Comparison of ENCODE assay signal across 13 cellular contexts in genomic region chr18:57644540-57644939, GRCh38. TPM values are rescaled to one million over a fixed set of nuclear protein-coding genes. Genes with fewer than 3 reads are reported as not detected.
DNase-seq lines count a peak whose midpoint lies in the region; ATAC-seq and TF ChIP-seq lines count a peak whose summit lies in the region.
"Had no signal": no experiment of that assay in that cellular context is flagged by ENCODE, and none has a peak within 500 bp of the region (broad histone marks: within the 10 kb centered on the region; RNA-seq: fewer than 3 reads in every experiment).

No MANE protein-coding gene starts in this region.

- H3K9me3 Mint-ChIP-seq in neural crest cell, result peaks cover 4% of the 10 kb centered on the region
- H3K9me3 Mint-ChIP-seq: stimulated activated naive CD8-positive, alpha-beta T cell treated with anti-CD3 and anti-CD28 coated beads, Interleukin-15, Interleukin-2, amounts not matched to agents 100 ng/mL and 50 ng/mL, for 24 hours had no signal

- no peaks in the 10 kb centered on the region for H3K4me1 ChIP-seq in body of pancreas

- no peak overlapping the region for H3K27ac ChIP-seq in body of pancreas
- H3K27ac ChIP-seq: epithelial cell of prostate had no signal

- ATAC-seq in body of pancreas (no peak), HG02870 (IDR thresholded peaks at IDR 0.05; ENCODE audit: unreplicated experiment) (no peak), HG02642 (IDR thresholded peaks at IDR 0.05; ENCODE audit: poor library complexity, unreplicated experiment) (no peak)

- no peaks in the 10 kb centered on the region for H3K27me3 ChIP-seq in body of pancreas

- peaks cover 6% of the 10 kb centered on the region for H3K4me1 Mint-ChIP-seq in neural crest cell

- H3K9me3 ChIP-seq in body of pancreas, result no peaks in the 10 kb centered on the region

- TF ChIP-seq CTCF in choroid plexus epithelial cell (conservative IDR thresholded peaks at IDR 0.05; ENCODE audit: low read depth, low read length) (peak; percentile 32), neural crest cell (conservative IDR thresholded peaks at IDR 0.05) (peak; percentile 33), body of pancreas (IDR thresholded peaks at IDR 0.05) (peak in 1 of 7 experiments; percentile 14)

- H3K4me3 ChIP-seq in choroid plexus epithelial cell (ENCODE audit: low read depth, low read length) (no peak overlapping the region), body of pancreas (no peak overlapping the region)

- no peak for TF ChIP-seq POLR2A in body of pancreas (IDR thresholded peaks at IDR 0.05)

- H3K36me3 Mint-ChIP-seq in neural crest cell (ENCODE audit: low read depth), result peaks cover 17% of the 10 kb centered on the region

- peak; percentile 48 for DNase-seq in NCI-H2107 treated with DMSO at 0.1 percent for 48 hours (lab: John Stamatoyannopoulos, UW; ENCODE audit: unreplicated experiment)
- no peak for DNase-seq in NCI-H2107 (lab: John Stamatoyannopoulos, UW)
- peak; percentile 62 for DNase-seq in NCI-H69 (lab: John Stamatoyannopoulos, UW)
- DNase-seq in choroid plexus epithelial cell (ENCODE audit: low read depth), result peak; percentile 66
- no peak for DNase-seq in neural crest cell (ENCODE audit: low read depth, low spot score)
- DNase-seq in body of pancreas, result no peak
- DNase-seq: ACHN; NCI-H226; stimulated activated CD4-positive, alpha-beta T cell treated with anti-CD3 and anti-CD28 coated beads, Interleukin-2, amount 100 ng/mL, for 24 hours had no signal

- no peak overlapping the region for H3K4me3 Mint-ChIP-seq in neural crest cell
- H3K4me3 Mint-ChIP-seq: stimulated activated naive CD8-positive, alpha-beta T cell treated with anti-CD3 and anti-CD28 coated beads, Interleukin-15, Interleukin-2, amounts not matched to agents 100 ng/mL and 50 ng/mL, for 24 hours had no signal

- peaks cover 0 to 8% of the 10 kb centered on the region in 2 donors for H3K36me3 ChIP-seq in body of pancreas (replicated peaks in 1 of 2; ENCODE audit: insufficient read depth in 1 of 2, low read depth in 2 of 2)

- H3K27ac Mint-ChIP-seq in neural crest cell (ENCODE audit: unreplicated experiment), result no peak overlapping the region
- H3K27ac Mint-ChIP-seq: stimulated activated naive CD8-positive, alpha-beta T cell treated with anti-CD3 and anti-CD28 coated beads, Interleukin-15, Interleukin-2, amounts not matched to agents 100 ng/mL and 50 ng/mL, for 24 hours had no signal

- intact Hi-C loops in body of pancreas (cut with DNase I), result no loop called here

- no peaks in the 10 kb centered on the region for H3K27me3 Mint-ChIP-seq in neural crest cell (ENCODE audit: low read depth)
- H3K27me3 Mint-ChIP-seq: stimulated activated naive CD8-positive, alpha-beta T cell treated with anti-CD3 and anti-CD28 coated beads, Interleukin-15, Interleukin-2, amounts not matched to agents 100 ng/mL and 50 ng/mL, for 24 hours had no signal

RNA-seq across cellular contexts. Expression of gene NARS1, which starts 22.9 kb away (rescaled TPM):
- 108 TPM in 2 replicates for total RNA-seq in neural crest cell
- total RNA-seq in body of pancreas, result 10 to 100 TPM; 61.0 to 79.1 TPM

RNA-seq across cellular contexts. Expression of gene FECH, which starts 58.0 kb away (rescaled TPM):
- total RNA-seq in neural crest cell (16.9 and 17.9 TPM in 2 replicates), body of pancreas (10 to 100 TPM; 16.8 to 20.0 TPM)

Comparison
In these comparisons a context has a peak if more than half of its experiments do, and no peak if none do; other contexts are left out.
1. DNase-seq: peak in NCI-H2107 treated with DMSO at 0.1 percent for 48 hours (single experiment), NCI-H69 (single experiment) and choroid plexus epithelial cell (single experiment); none in NCI-H2107 (single experiment), neural crest cell (single experiment) and body of pancreas (0 of 4).